ENCODE assay signal across 1 cellular context in genomic region chr2:68849579-68850030, GRCh38.
A peak's percentile ranks its signal among the peaks of the same experiment; 100 is the strongest.
TF ChIP-seq lines count a peak whose summit lies in the region.

No MANE protein-coding gene starts in this region.

TF ChIP-seq in K562, 482 proteins besides CTCF, POLR2A, EP300 and RAD21 (continued from another document and continues in another):
- no peak for TF ChIP-seq E2F4 (CRISPR knock-in tag; IDR thresholded peaks at IDR 0.05; ENCODE audit: low read depth)
- TF ChIP-seq CBFA2T3 (IDR thresholded peaks at IDR 0.05), result peak; percentile 85
- TF ChIP-seq HDGF (IDR thresholded peaks at IDR 0.05), result no peak
- no peak for TF ChIP-seq HIVEP1 (CRISPR knock-in tag; IDR thresholded peaks at IDR 0.05)
- TF ChIP-seq ZNF764 (CRISPR knock-in tag; IDR thresholded peaks at IDR 0.05; ENCODE audit: low read depth), result no peak
- TF ChIP-seq, protein P1, sequence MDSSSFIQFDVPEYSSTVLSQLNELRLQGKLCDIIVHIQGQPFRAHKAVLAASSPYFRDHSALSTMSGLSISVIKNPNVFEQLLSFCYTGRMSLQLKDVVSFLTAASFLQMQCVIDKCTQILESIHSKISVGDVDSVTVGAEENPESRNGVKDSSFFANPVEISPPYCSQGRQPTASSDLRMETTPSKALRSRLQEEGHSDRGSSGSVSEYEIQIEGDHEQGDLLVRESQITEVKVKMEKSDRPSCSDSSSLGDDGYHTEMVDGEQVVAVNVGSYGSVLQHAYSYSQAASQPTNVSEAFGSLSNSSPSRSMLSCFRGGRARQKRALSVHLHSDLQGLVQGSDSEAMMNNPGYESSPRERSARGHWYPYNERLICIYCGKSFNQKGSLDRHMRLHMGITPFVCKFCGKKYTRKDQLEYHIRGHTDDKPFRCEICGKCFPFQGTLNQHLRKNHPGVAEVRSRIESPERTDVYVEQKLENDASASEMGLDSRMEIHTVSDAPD (CRISPR knock-in tag; IDR thresholded peaks at IDR 0.05), result no peak
- TF ChIP-seq HDAC2 (IDR thresholded peaks at IDR 0.05), result peak; percentile 59; the same call in 1 of the 2 replicates
- TF ChIP-seq, protein P2, sequence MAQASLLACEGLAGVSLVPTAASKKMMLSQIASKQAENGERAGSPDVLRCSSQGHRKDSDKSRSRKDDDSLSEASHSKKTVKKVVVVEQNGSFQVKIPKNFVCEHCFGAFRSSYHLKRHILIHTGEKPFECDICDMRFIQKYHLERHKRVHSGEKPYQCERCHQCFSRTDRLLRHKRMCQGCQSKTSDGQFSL (CRISPR knock-in tag; IDR thresholded peaks at IDR 0.05), result no peak
- TF ChIP-seq, protein P2 (tag; IDR thresholded peaks at IDR 0.05), result no peak
- TF ChIP-seq FOXK1 (CRISPR knock-in tag; IDR thresholded peaks at IDR 0.05; ENCODE audit: borderline replicate concordance), result no peak
- peak; percentile 93 for TF ChIP-seq SMARCC2 (IDR thresholded peaks at IDR 0.05; ENCODE audit: low read depth)
- TF ChIP-seq, protein P3, sequence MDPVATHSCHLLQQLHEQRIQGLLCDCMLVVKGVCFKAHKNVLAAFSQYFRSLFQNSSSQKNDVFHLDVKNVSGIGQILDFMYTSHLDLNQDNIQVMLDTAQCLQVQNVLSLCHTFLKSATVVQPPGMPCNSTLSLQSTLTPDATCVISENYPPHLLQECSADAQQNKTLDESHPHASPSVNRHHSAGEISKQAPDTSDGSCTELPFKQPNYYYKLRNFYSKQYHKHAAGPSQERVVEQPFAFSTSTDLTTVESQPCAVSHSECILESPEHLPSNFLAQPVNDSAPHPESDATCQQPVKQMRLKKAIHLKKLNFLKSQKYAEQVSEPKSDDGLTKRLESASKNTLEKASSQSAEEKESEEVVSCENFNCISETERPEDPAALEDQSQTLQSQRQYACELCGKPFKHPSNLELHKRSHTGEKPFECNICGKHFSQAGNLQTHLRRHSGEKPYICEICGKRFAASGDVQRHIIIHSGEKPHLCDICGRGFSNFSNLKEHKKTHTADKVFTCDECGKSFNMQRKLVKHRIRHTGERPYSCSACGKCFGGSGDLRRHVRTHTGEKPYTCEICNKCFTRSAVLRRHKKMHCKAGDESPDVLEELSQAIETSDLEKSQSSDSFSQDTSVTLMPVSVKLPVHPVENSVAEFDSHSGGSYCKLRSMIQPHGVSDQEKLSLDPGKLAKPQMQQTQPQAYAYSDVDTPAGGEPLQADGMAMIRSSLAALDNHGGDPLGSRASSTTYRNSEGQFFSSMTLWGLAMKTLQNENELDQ (CRISPR knock-in tag; IDR thresholded peaks at IDR 0.05; ENCODE audit: borderline replicate concordance), result no peak
- no peak for TF ChIP-seq ZNF197 (CRISPR knock-in tag; IDR thresholded peaks at IDR 0.05; ENCODE audit: low read depth)
- TF ChIP-seq MED1 (CRISPR knock-in tag; IDR thresholded peaks at IDR 0.05; ENCODE audit: borderline replicate concordance), result no peak
- peak; percentile 35 for TF ChIP-seq DACH1 (IDR thresholded peaks at IDR 0.05; ENCODE audit: partially characterized antibody)
- peak in 1 of 2 experiments; percentile 11; a peak in 1 of 4 replicates for TF ChIP-seq HDAC1 (IDR thresholded peaks at IDR 0.05)
- no peak for TF ChIP-seq BCLAF1 (IDR thresholded peaks at IDR 0.05; ENCODE audit: borderline replicate concordance in 1 of 2, control insufficient read depth in 1 of 2, low read depth in 2 of 2, low read length in 1 of 2)
- no peak for TF ChIP-seq ZNF431 (CRISPR knock-in tag; IDR thresholded peaks at IDR 0.05)
- peak; percentile 70 for TF ChIP-seq CBFA2T2 (conservative IDR thresholded peaks at IDR 0.05)
- TF ChIP-seq CREM (IDR thresholded peaks at IDR 0.05; ENCODE audit: low read depth), result peak; percentile 80
- TF ChIP-seq ZNF57 (CRISPR knock-in tag; IDR thresholded peaks at IDR 0.05), result no peak
- no peak for TF ChIP-seq CHD1 (IDR thresholded peaks at IDR 0.05; ENCODE audit: low read length)
- TF ChIP-seq, protein P4, sequence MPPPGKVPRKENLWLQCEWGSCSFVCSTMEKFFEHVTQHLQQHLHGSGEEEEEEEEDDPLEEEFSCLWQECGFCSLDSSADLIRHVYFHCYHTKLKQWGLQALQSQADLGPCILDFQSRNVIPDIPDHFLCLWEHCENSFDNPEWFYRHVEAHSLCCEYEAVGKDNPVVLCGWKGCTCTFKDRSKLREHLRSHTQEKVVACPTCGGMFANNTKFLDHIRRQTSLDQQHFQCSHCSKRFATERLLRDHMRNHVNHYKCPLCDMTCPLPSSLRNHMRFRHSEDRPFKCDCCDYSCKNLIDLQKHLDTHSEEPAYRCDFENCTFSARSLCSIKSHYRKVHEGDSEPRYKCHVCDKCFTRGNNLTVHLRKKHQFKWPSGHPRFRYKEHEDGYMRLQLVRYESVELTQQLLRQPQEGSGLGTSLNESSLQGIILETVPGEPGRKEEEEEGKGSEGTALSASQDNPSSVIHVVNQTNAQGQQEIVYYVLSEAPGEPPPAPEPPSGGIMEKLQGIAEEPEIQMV (tag; conservative IDR thresholded peaks at IDR 0.05; ENCODE audit: low read depth), result no peak
- no peak for TF ChIP-seq CSDE1 (IDR thresholded peaks at IDR 0.05)
- no peak for TF ChIP-seq POU5F1 (IDR thresholded peaks at IDR 0.05; ENCODE audit: borderline replicate concordance, low read depth, low read length, partially characterized antibody)
- TF ChIP-seq HNRNPLL (IDR thresholded peaks at IDR 0.05; ENCODE audit: low read depth, low read length, poor library complexity, severe bottlenecking), result no peak
- no peak for TF ChIP-seq FOXP1 (CRISPR knock-in tag; IDR thresholded peaks at IDR 0.05)
- TF ChIP-seq ZNF695 (CRISPR knock-in tag; IDR thresholded peaks at IDR 0.05), result no peak
- TF ChIP-seq ZBTB2 (IDR thresholded peaks at IDR 0.05), result no peak; the same call in 1 of the 2 replicates
- peak; percentile 23; the same call in 1 of the 2 replicates for TF ChIP-seq MBD2 (IDR thresholded peaks at IDR 0.05; ENCODE audit: borderline replicate concordance, low read depth)
- TF ChIP-seq, protein P5, sequence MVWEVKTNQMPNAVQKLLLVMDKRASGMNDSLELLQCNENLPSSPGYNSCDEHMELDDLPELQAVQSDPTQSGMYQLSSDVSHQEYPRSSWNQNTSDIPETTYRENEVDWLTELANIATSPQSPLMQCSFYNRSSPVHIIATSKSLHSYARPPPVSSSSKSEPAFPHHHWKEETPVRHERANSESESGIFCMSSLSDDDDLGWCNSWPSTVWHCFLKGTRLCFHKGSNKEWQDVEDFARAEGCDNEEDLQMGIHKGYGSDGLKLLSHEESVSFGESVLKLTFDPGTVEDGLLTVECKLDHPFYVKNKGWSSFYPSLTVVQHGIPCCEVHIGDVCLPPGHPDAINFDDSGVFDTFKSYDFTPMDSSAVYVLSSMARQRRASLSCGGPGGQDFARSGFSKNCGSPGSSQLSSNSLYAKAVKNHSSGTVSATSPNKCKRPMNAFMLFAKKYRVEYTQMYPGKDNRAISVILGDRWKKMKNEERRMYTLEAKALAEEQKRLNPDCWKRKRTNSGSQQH (CRISPR knock-in tag; IDR thresholded peaks at IDR 0.05), result no peak
- TF ChIP-seq ZNF277 (CRISPR knock-in tag; IDR thresholded peaks at IDR 0.05; ENCODE audit: borderline replicate concordance), result no peak
- TF ChIP-seq PRMT5 (CRISPR knock-in tag; IDR thresholded peaks at IDR 0.05), result no peak
- TF ChIP-seq, protein P6, sequence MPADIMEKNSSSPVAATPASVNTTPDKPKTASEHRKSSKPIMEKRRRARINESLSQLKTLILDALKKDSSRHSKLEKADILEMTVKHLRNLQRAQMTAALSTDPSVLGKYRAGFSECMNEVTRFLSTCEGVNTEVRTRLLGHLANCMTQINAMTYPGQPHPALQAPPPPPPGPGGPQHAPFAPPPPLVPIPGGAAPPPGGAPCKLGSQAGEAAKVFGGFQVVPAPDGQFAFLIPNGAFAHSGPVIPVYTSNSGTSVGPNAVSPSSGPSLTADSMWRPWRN (IDR thresholded peaks at IDR 0.05; ENCODE audit: low read depth), result no peak
- TF ChIP-seq ZNF584 (CRISPR knock-in tag; IDR thresholded peaks at IDR 0.05; ENCODE audit: low read depth), result no peak; the same call in 1 of the 2 replicates
- TF ChIP-seq KLF1 (tag; IDR thresholded peaks at IDR 0.05), result no peak
- no peak for TF ChIP-seq MYBL2 (IDR thresholded peaks at IDR 0.05; ENCODE audit: low read depth)
- TF ChIP-seq MYBL2 (CRISPR knock-in tag; IDR thresholded peaks at IDR 0.05; ENCODE audit: borderline replicate concordance), result no peak
- TF ChIP-seq, protein P7, sequence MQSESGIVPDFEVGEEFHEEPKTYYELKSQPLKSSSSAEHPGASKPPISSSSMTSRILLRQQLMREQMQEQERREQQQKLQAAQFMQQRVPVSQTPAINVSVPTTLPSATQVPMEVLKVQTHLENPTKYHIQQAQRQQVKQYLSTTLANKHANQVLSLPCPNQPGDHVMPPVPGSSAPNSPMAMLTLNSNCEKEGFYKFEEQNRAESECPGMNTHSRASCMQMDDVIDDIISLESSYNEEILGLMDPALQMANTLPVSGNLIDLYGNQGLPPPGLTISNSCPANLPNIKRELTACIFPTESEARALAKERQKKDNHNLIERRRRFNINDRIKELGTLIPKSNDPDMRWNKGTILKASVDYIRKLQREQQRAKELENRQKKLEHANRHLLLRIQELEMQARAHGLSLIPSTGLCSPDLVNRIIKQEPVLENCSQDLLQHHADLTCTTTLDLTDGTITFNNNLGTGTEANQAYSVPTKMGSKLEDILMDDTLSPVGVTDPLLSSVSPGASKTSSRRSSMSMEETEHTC (IDR thresholded peaks at IDR 0.05), result no peak
- TF ChIP-seq REST (CRISPR knock-in tag; IDR thresholded peaks at IDR 0.05; ENCODE audit: low read depth), result no peak
- no peak for TF ChIP-seq ZNF282 (CRISPR knock-in tag; IDR thresholded peaks at IDR 0.05)
- TF ChIP-seq NCOA6 (IDR thresholded peaks at IDR 0.05), result no peak
